Comparison of ENCODE assay signal across 13 cellular contexts in the genomic region with DNA sequence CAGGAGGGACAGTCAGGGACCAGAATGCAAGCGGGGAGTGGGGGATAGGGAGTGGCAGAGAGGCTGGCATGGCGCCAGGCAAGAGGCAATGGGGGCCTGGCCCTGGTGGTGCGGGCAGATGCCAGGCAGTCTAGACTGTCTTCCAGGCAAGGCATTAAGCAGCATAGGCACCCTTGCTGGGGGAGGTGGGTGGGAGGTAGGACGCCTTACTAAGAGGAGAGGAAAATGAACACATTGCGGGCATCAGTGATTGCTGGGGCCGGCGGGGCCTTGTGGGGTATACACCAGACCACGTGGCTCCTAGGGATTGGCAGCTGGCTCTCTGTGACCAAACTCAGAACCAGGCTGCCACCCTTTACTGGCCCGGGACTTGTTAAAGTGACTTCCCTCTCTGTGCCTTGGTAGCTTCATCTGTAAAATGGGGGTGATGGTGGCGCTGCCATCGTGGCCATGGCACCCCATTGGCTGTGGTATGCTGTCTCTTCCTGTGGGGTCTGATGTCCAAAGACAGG. TPM values are rescaled to one million over a fixed set of nuclear protein-coding genes. Genes with fewer than 3 reads are reported as not detected.
A peak's percentile ranks its signal among the peaks of the same experiment; 100 is the strongest.
DNase-seq lines count a peak whose midpoint lies in the region; ATAC-seq and TF ChIP-seq lines count a peak whose summit lies in the region.
"Had no signal": no experiment of that assay in that cellular context is flagged by ENCODE, and none has a peak within 500 bp of the region (broad histone marks: within the 10 kb centered on the region; RNA-seq: fewer than 3 reads in every experiment).

No MANE protein-coding gene starts in this region.

- POLR2A ChIA-PET in activated CD4-positive, alpha-beta memory T cell treated with anti-CD3 and anti-CD28 coated beads, Interleukin-2, amount 10 ng/mL, durations not matched to agents 7 days and 5 days (lab: Charles Lee) = interaction anchor here (3.6 kb wide), 1 partner anchor 45 kb away, joined by 16 read pairs; a partner anchor contains a TSS

- CTCF ChIA-PET in activated naive CD4-positive, alpha-beta T cell treated with anti-CD3 and anti-CD28 coated beads for 36 hours (lab: Charles Lee) = interaction anchor here (1.4 kb wide), 1 partner anchor 9 kb away, joined by 4 read pairs; no protein-coding TSS in a partner anchor
- CTCF ChIA-PET in activated CD4-positive, alpha-beta memory T cell treated with anti-CD3 and anti-CD28 coated beads, Interleukin-2, amount 10 ng/mL, durations not matched to agents 7 days and 5 days (lab: Charles Lee) = interaction anchor here (1.1 kb wide), 1 partner anchor 371 kb away, joined by 3 read pairs; no protein-coding TSS in a partner anchor

- TF ChIP-seq POLR2A in stomach (IDR thresholded peaks at IDR 0.05) = no peak

- peaks cover under 1% of the 10 kb centered on the region for H3K9me3 Mint-ChIP-seq in activated naive CD4-positive, alpha-beta T cell treated with anti-CD3 and anti-CD28 coated beads for 36 hours
- H3K9me3 Mint-ChIP-seq in activated CD4-positive, alpha-beta memory T cell treated with anti-CD3 and anti-CD28 coated beads, Interleukin-2, amount 10 ng/mL, durations not matched to agents 7 days and 5 days = peaks cover 3% of the 10 kb centered on the region

- intact Hi-C loops in activated naive CD4-positive, alpha-beta T cell treated with anti-CD3 and anti-CD28 coated beads for 36 hours (cut with micrococcal nuclease) = no loop called here
- intact Hi-C loops in left colon (cut with DNase I, micrococcal nuclease) (no loop called here), stomach (cut with DNase I; ENCODE audit: low total_unique reads) (no loop called here)

- no peak overlapping the region for H3K4me3 ChIP-seq in stomach
- H3K4me3 ChIP-seq: left lung, SJSA1 had no signal

- WGBS in stomach, 5 donors = 70 to 77% (median 76%) methylated on average over 11 of the region's 11 CpGs

- H3K4me1 ChIP-seq in stomach = peaks cover 86 to 100% (median 91%) of the 10 kb centered on the region in 4 donors
- H3K4me1 ChIP-seq: SJSA1 had no signal

- peak; percentile 19 for ATAC-seq in left colon
- ATAC-seq: left lung had no signal

- no peak overlapping the region for H3K4me3 Mint-ChIP-seq in activated naive CD4-positive, alpha-beta T cell treated with anti-CD3 and anti-CD28 coated beads for 36 hours
- H3K4me3 Mint-ChIP-seq in activated CD4-positive, alpha-beta memory T cell treated with anti-CD3 and anti-CD28 coated beads, Interleukin-2, amount 10 ng/mL, durations not matched to agents 7 days and 5 days = peak overlapping the region; percentile 27

- no peak for TF ChIP-seq CTCF in stomach (IDR thresholded peaks at IDR 0.05)

- no peaks in the 10 kb centered on the region for H3K27me3 Mint-ChIP-seq in activated naive CD4-positive, alpha-beta T cell treated with anti-CD3 and anti-CD28 coated beads for 36 hours (ENCODE audit: low read depth)
- H3K27me3 Mint-ChIP-seq in activated CD4-positive, alpha-beta memory T cell treated with anti-CD3 and anti-CD28 coated beads, Interleukin-2, amount 10 ng/mL, durations not matched to agents 7 days and 5 days = no peaks in the 10 kb centered on the region

- peaks cover 25% of the 10 kb centered on the region for H3K36me3 Mint-ChIP-seq in activated naive CD4-positive, alpha-beta T cell treated with anti-CD3 and anti-CD28 coated beads for 36 hours (ENCODE audit: low read depth)
- peaks cover 51% of the 10 kb centered on the region for H3K36me3 Mint-ChIP-seq in activated CD4-positive, alpha-beta memory T cell treated with anti-CD3 and anti-CD28 coated beads, Interleukin-2, amount 10 ng/mL, durations not matched to agents 7 days and 5 days (ENCODE audit: low read depth)

- peaks cover 59% of the 10 kb centered on the region for H3K4me1 Mint-ChIP-seq in activated naive CD4-positive, alpha-beta T cell treated with anti-CD3 and anti-CD28 coated beads for 36 hours (ENCODE audit: low read depth)
- peaks cover 81% of the 10 kb centered on the region for H3K4me1 Mint-ChIP-seq in activated CD4-positive, alpha-beta memory T cell treated with anti-CD3 and anti-CD28 coated beads, Interleukin-2, amount 10 ng/mL, durations not matched to agents 7 days and 5 days

- H3K27ac Mint-ChIP-seq in activated naive CD4-positive, alpha-beta T cell treated with anti-CD3 and anti-CD28 coated beads for 36 hours = peak overlapping the region; percentile 47
- peak overlapping the region; percentile 96 for H3K27ac Mint-ChIP-seq in activated CD4-positive, alpha-beta memory T cell treated with anti-CD3 and anti-CD28 coated beads, Interleukin-2, amount 10 ng/mL, durations not matched to agents 7 days and 5 days

- no peaks in the 10 kb centered on the region for H3K27me3 ChIP-seq in stomach
- H3K27me3 ChIP-seq: left lung, SJSA1 had no signal

- H3K9me3 ChIP-seq in stomach = no peaks in the 10 kb centered on the region
- H3K9me3 ChIP-seq: left lung, SJSA1 had no signal

- H3K36me3 ChIP-seq in stomach = peaks cover 15 to 57% (median 34%) of the 10 kb centered on the region in 4 donors

- no peak for TF ChIP-seq EP300 in stomach (IDR thresholded peaks at IDR 0.05)

- peak overlapping the region; percentile 21 to 86 (median 81) for H3K27ac ChIP-seq in stomach
- H3K27ac ChIP-seq: SJSA1 had no signal

- DNase-seq in activated naive CD4-positive, alpha-beta T cell treated with anti-CD3 and anti-CD28 coated beads for 36 hours = no peak
- DNase-seq in activated naive CD4-positive, alpha-beta T cell treated with anti-CD3 and anti-CD28 coated beads, Interleukin-2, amount 50 U/mL, for 16 hours = no peak
- DNase-seq in activated CD4-positive, alpha-beta memory T cell treated with anti-CD3 and anti-CD28 coated beads, Interleukin-2, amount 10 ng/mL, durations not matched to agents 7 days and 5 days = no peak
- peak in 1 of 2 donors; percentile 39 for DNase-seq in left colon
- DNase-seq in stomach = no peak
- DNase-seq in NCI-H146 (lab: John Stamatoyannopoulos, UW) = no peak
- DNase-seq in SK-N-DZ (ENCODE audit: low spot score) = no peak
- DNase-seq in pons (ENCODE audit: low spot score) = no peak
- DNase-seq: GOT3, left lung, NCI-H446 treated with DMSO at 0.1 percent for 48 hours, retina had no signal

RNA-seq across cellular contexts. Expression of a gene that starts 46.0 kb away (rescaled TPM):
- total RNA-seq in activated naive CD4-positive, alpha-beta T cell treated with anti-CD3 and anti-CD28 coated beads for 36 hours = 100 to 1,000 TPM; 144 to 148 TPM
- total RNA-seq in activated CD4-positive, alpha-beta memory T cell treated with anti-CD3 and anti-CD28 coated beads, Interleukin-2, amount 10 ng/mL, durations not matched to agents 7 days and 5 days = 100 to 1,000 TPM; 277 to 288 TPM
- total RNA-seq in left colon = 100 to 1,000 TPM; 446 to 618 TPM
- 100 to 1,000 TPM; 270 to 541 (median 289) TPM for total RNA-seq in stomach
- 100 to 1,000 TPM in 1 of 3 donors, 10 to 100 TPM in 2; 77.8 to 130 (median 83.6) TPM for polyA plus RNA-seq in stomach
- polyA plus RNA-seq in SK-N-DZ (2014; cell fraction: cytosol; rRNA removed) = 40.0 and 44.8 TPM in 2 replicates
- 59.9 and 69.1 TPM in 2 replicates for polyA plus RNA-seq in SK-N-DZ (2014; cell fraction: nucleus; rRNA removed)
